Comparison of ENCODE assay signal across 27 cellular contexts in genomic region chr3:110504901-110505300, GRCh38.
A peak's percentile ranks its signal among the peaks of the same experiment; 100 is the strongest.
DNase-seq lines count a peak whose midpoint lies in the region; ATAC-seq, FAIRE-seq and TF ChIP-seq lines count a peak whose summit lies in the region.
"Had no signal": no experiment of that assay in that cellular context is flagged by ENCODE, and none has a peak within 500 bp of the region (broad histone marks: within the 10 kb centered on the region; RNA-seq: fewer than 3 reads in every experiment).

No MANE protein-coding gene starts in this region.

- CTCF ChIA-PET in K562 (lab: Yijun Ruan, JAX; ENCODE audit: low intra/inter-chr PET ratio), result no interaction called here

- POLR2A ChIA-PET in K562 (lab: Yijun Ruan, JAX), result interaction anchor here (0.6 to 1.2 kb wide), 3 partner anchors 12 to 775 kb away, joined by 3 to 10 read pairs (median 4); no protein-coding TSS in a partner anchor

- peak; percentile 92 for FAIRE-seq in K562 (lab: Jason Lieb, UNC)
- no peak for FAIRE-seq in small intestine (lab: Jason Lieb, UNC)
- FAIRE-seq: A204.1, GM12892, GM19239, HepG2 had no signal

- peak overlapping the region; percentile 34 for H3K4me3 ChIP-seq in K562
- no peak overlapping the region for H3K4me3 ChIP-seq in small intestine (ENCODE audit: low read depth in 1 of 2, low read length in 2 of 2)
- H3K4me3 ChIP-seq: BLaER1, SK-N-MC had no signal

- BruUV-seq in K562 (replicated peaks; lab: Mats Ljungman, UMichigan), result no TSS peak

- H3K4me1 ChIP-seq in K562 (replicated peaks in 1 of 2; ENCODE audit: control insufficient read depth in 2 of 2, insufficient read depth in 2 of 2, low read length in 2 of 2), result peaks cover 6 to 7% of the 10 kb centered on the region in 2 experiments; a peak in 3 of 5 replicates
- H3K4me1 ChIP-seq in small intestine (ENCODE audit: control insufficient read depth in 2 of 2, insufficient read depth in 1 of 2, low read depth in 1 of 2, low read length in 1 of 2), result no peaks in the 10 kb centered on the region
- H3K4me1 ChIP-seq: BLaER1 had no signal

- peak overlapping the region in 1 of 2 experiments; percentile 59; a peak in 2 of 4 replicates for H3K9ac ChIP-seq in K562 (ENCODE audit: insufficient read depth in 1 of 2, low read depth in 2 of 2, low read length in 2 of 2)
- H3K9ac ChIP-seq: BLaER1 had no signal

- peak; percentile 86 for TF ChIP-seq POLR2A in K562 (conservative IDR thresholded peaks at IDR 0.05)

- ATAC-seq in K562, result peak; percentile 89
- ATAC-seq: HepG2 had no signal

- peak overlapping the region; percentile 39; the same call in 1 of the 2 replicates for H3K4me2 ChIP-seq in K562 (ENCODE audit: insufficient read depth, low read length)
- H3K4me2 ChIP-seq: BLaER1 had no signal

- DNase-seq in CMK (ENCODE audit: low read depth), result peak; percentile 84
- peak; percentile 19 for DNase-seq in SK-MEL-5 (ENCODE audit: low read depth, low spot score)
- peak; percentile 30 to 89 (median 34) for DNase-seq in K562 (ENCODE audit: extremely low read depth in 1 of 4, low spot score in 3 of 4)
- peak; percentile 6 for DNase-seq in small intestine
- DNase-seq in DMS153 treated with DMSO at 0.1 percent for 48 hours (lab: John Stamatoyannopoulos, UW; ENCODE audit: unreplicated experiment), result no peak
- no peak for DNase-seq in DMS114 treated with DMSO at 0.1 percent for 48 hours (lab: John Stamatoyannopoulos, UW; ENCODE audit: unreplicated experiment)
- DNase-seq in NCI-H2081 (lab: John Stamatoyannopoulos, UW), result no peak
- DNase-seq: CD4-positive, CD25-positive, alpha-beta regulatory T cell; COR-L47; DND-41; Kasumi-1; NCI-H1105; NCI-H1436 treated with DMSO at 0.1 percent for 48 hours; NCI-H187 treated with DMSO at 0.1 percent for 48 hours; NCI-H2107; NCI-H446 treated with DMSO at 0.1 percent for 48 hours; NCI-H526; NCI-H82; SHP77 had no signal

- WGBS in K562 (ENCODE audit: insufficient coverage, low coverage, missing lambda C conversion rate), result 0% methylated on average over 3 of the region's 4 CpGs
- WGBS in small intestine, 3 donors, result 67 to 72% (median 69%) methylated on average over 4 of the region's 4 CpGs

- H4K20me1 ChIP-seq in K562 (replicated peaks; ENCODE audit: control insufficient read depth, insufficient read depth, low read length), result no peaks in the 10 kb centered on the region
- H4K20me1 ChIP-seq: BLaER1 had no signal

- peak; percentile 82 for TF ChIP-seq EP300 in K562 (IDR thresholded peaks at IDR 0.05; ENCODE audit: low read length)

- TF ChIP-seq RAD21 in K562 (CRISPR knock-in tag; conservative IDR thresholded peaks at IDR 0.05 in 1 of 2, IDR thresholded peaks at IDR 0.05 in 1 of 2), result no peak

- no peaks in the 10 kb centered on the region for H3K27me3 ChIP-seq in K562 (ENCODE audit: control insufficient read depth in 2 of 2, insufficient read depth in 2 of 2, low read length in 2 of 2)
- H3K27me3 ChIP-seq in small intestine (ENCODE audit: control insufficient read depth in 2 of 2, insufficient read depth in 2 of 2, low read length in 2 of 2), result no peaks in the 10 kb centered on the region
- H3K27me3 ChIP-seq: BLaER1 had no signal

- no peaks in the 10 kb centered on the region; the same call in 2 of the 3 replicates for H3K36me3 ChIP-seq in K562 (ENCODE audit: control insufficient read depth, insufficient read depth, low read length)
- H3K36me3 ChIP-seq in small intestine (ENCODE audit: control insufficient read depth in 2 of 2, insufficient read depth in 2 of 2, low read length in 2 of 2), result no peaks in the 10 kb centered on the region
- H3K36me3 ChIP-seq: BLaER1 had no signal

- H3K79me2 ChIP-seq in K562 (ENCODE audit: control insufficient read depth, insufficient read depth, low read length), result peaks cover 43% of the 10 kb centered on the region

- intact Hi-C loops in K562 (cut with micrococcal nuclease), result no loop called here

- H3K9me1 ChIP-seq in K562 (ENCODE audit: control insufficient read depth, insufficient read depth, low read length), result no peaks in the 10 kb centered on the region

- peak overlapping the region; percentile 32; the same call in 1 of the 2 replicates for H2AFZ ChIP-seq in K562 (ENCODE audit: low read depth, low read length)

- no peak for TF ChIP-seq CTCF in K562 (IDR thresholded peaks at IDR 0.05 in 2 of 3, conservative IDR thresholded peaks at IDR 0.05 in 1 of 3; ENCODE audit: insufficient read depth in 2 of 3, low read depth in 1 of 3, low read length in 3 of 3)

- H3K9me3 ChIP-seq in K562 (replicated peaks; ENCODE audit: control insufficient read depth, insufficient read depth, low read depth, low read length) (0 out of 2 replicates have a peak, but pooled peaks cover 2% of the 10 kb centered on the region), small intestine (ENCODE audit: control insufficient read depth, low read depth) (no peaks in the 10 kb centered on the region)
- H3K9me3 ChIP-seq: BLaER1 had no signal

- peak overlapping the region; percentile 76 for H3K27ac ChIP-seq in K562 (ENCODE audit: extremely low read depth, low read depth, low read length)
- no peak overlapping the region for H3K27ac ChIP-seq in small intestine (ENCODE audit: low read depth in 1 of 2, low read length in 1 of 2)
- H3K27ac ChIP-seq: BLaER1, HL-60, RWPE1, SK-N-MC had no signal

- in situ Hi-C loops in SK-MEL-5 (cut with HindIII; ENCODE audit: low pct_unique_long_range_greater_than_20kb, low sequenced_read_pairs), result no loop called here
- in situ Hi-C loops in K562 (cut with MboI), result no loop called here

TF ChIP-seq in K562, 482 proteins besides CTCF, POLR2A, EP300 and RAD21 (continues in another document):
- TF ChIP-seq ZNF354B (CRISPR knock-in tag; IDR thresholded peaks at IDR 0.05) (no peak), KAT7 (CRISPR knock-in tag; IDR thresholded peaks at IDR 0.05; ENCODE audit: borderline replicate concordance) (no peak), REST (CRISPR knock-in tag; IDR thresholded peaks at IDR 0.05; ENCODE audit: low read depth) (no peak), CREB3 (tag; conservative IDR thresholded peaks at IDR 0.05; ENCODE audit: low read depth) (no peak), MAFG (tag; conservative IDR thresholded peaks at IDR 0.05) (no peak), HOMEZ (CRISPR knock-in tag; IDR thresholded peaks at IDR 0.05) (no peak), RBM39 (optimal IDR thresholded peaks at IDR 0.05; ENCODE audit: low read depth, low read length) (no peak), HMGXB4 (CRISPR knock-in tag; IDR thresholded peaks at IDR 0.05) (no peak), THRAP3 (IDR thresholded peaks at IDR 0.05; ENCODE audit: borderline replicate concordance) (no peak)

Comparison
In these comparisons a context has a peak if more than half of its experiments do, and no peak if none do; other contexts are left out.
1. DNase-seq: peak in CMK (single experiment), SK-MEL-5 (single experiment), K562 (4 of 4) and small intestine (single experiment); none in DMS153 treated with DMSO at 0.1 percent for 48 hours (single experiment), DMS114 treated with DMSO at 0.1 percent for 48 hours (single experiment) and NCI-H2081 (0 of 2).